8 cellular contexts compared by ENCODE assay signal in genomic region chr1:155744711-155745283, GRCh38. TPM values are rescaled to one million over a fixed set of nuclear protein-coding genes. Genes with fewer than 3 reads are reported as not detected.
A peak's percentile ranks its signal among the peaks of the same experiment; 100 is the strongest.
DNase-seq lines count a peak whose midpoint lies in the region; ATAC-seq and TF ChIP-seq lines count a peak whose summit lies in the region.

No MANE protein-coding gene starts in this region.

- ATAC-seq in Right ventricle myocardium superior (ENCODE audit: poor library complexity) (no peak), body of pancreas (no peak)

- H3K27ac ChIP-seq in cardiac muscle cell, result no peak overlapping the region
- peak overlapping the region; percentile 21 to 81 (median 58) for H3K27ac ChIP-seq in body of pancreas
- H3K27ac ChIP-seq in urinary bladder (ENCODE audit: low read depth), result no peak overlapping the region

- TF ChIP-seq CTCF in cardiac muscle cell (IDR thresholded peaks at IDR 0.05; ENCODE audit: low read depth, low read length), result no peak
- TF ChIP-seq CTCF in body of pancreas (IDR thresholded peaks at IDR 0.05), result no peak

- intact Hi-C loops in Right ventricle myocardium superior (cut with DNase I) (no loop called here), body of pancreas (cut with DNase I) (no loop called here)

- H3K27me3 ChIP-seq in cardiac muscle cell (no peaks in the 10 kb centered on the region), body of pancreas (no peaks in the 10 kb centered on the region)

- TF ChIP-seq POLR2A in body of pancreas (IDR thresholded peaks at IDR 0.05), result no peak

- H3K4me3 ChIP-seq in cardiac muscle cell, result peak overlapping the region; percentile 66
- peak overlapping the region in 1 of 2 donors; percentile 20 for H3K4me3 ChIP-seq in body of pancreas
- peak overlapping the region; percentile 55 for H3K4me3 ChIP-seq in urinary bladder (ENCODE audit: low read depth, low read length)

- DNase-seq in cardiac muscle cell (ENCODE audit: low read depth in 1 of 2, low spot score in 1 of 2) (no peak), Right ventricle myocardium superior (no peak), body of pancreas (no peak), mesenteric fat pad (ENCODE audit: low spot score) (peak; percentile 18), islet precursor cell (no peak), NCI-H524 treated with DMSO at 0.1 percent for 48 hours (lab: John Stamatoyannopoulos, UW) (no peak), midbrain (lab: John Stamatoyannopoulos, UW) (no peak)

- H3K9me3 ChIP-seq in cardiac muscle cell (ENCODE audit: low read depth) (no peaks in the 10 kb centered on the region), body of pancreas (no peaks in the 10 kb centered on the region)

- 55 to 60% methylated on average over 9 of the region's 9 CpGs for WGBS in body of pancreas, 2 donors
- WGBS in urinary bladder, result 73% methylated on average over 9 of the region's 9 CpGs

- peaks cover 3% of the 10 kb centered on the region for H3K36me3 ChIP-seq in cardiac muscle cell
- no peaks in the 10 kb centered on the region for H3K36me3 ChIP-seq in body of pancreas (replicated peaks in 1 of 2; ENCODE audit: insufficient read depth in 1 of 2, low read depth in 2 of 2)
- no peaks in the 10 kb centered on the region for H3K36me3 ChIP-seq in urinary bladder (ENCODE audit: insufficient read depth)

- H3K4me1 ChIP-seq in cardiac muscle cell (ENCODE audit: low read depth) (no peaks in the 10 kb centered on the region), body of pancreas (peaks cover 6% of the 10 kb centered on the region), urinary bladder (ENCODE audit: insufficient read depth) (no peaks in the 10 kb centered on the region)

RNA-seq across cellular contexts. Expression of gene DAP3, which starts 55.9 kb away (rescaled TPM):
- 91.2 and 104 TPM in 2 replicates for total RNA-seq in cardiac muscle cell
- polyA plus RNA-seq in cardiac muscle cell, result 116 and 120 TPM in 2 replicates
- total RNA-seq in Right ventricle myocardium superior, result 113 TPM
- 100 to 1,000 TPM in 1 of 2 donors, 10 to 100 TPM in 1; 71.9 to 110 TPM for total RNA-seq in body of pancreas
- total RNA-seq in mesenteric fat pad, result 94.6 TPM
- 57.3 TPM for total RNA-seq in urinary bladder
- polyA plus RNA-seq in urinary bladder, result 72.0 TPM

RNA-seq across cellular contexts. Expression of gene YY1AP1, which starts 56.2 kb away (rescaled TPM):
- 33.6 and 44.7 TPM in 2 replicates for total RNA-seq in cardiac muscle cell
- 42.0 and 43.3 TPM in 2 replicates for polyA plus RNA-seq in cardiac muscle cell
- total RNA-seq in Right ventricle myocardium superior, result 59.9 TPM
- total RNA-seq in body of pancreas, result 10 to 100 TPM; 40.5 to 90.6 TPM
- 62.5 TPM for total RNA-seq in mesenteric fat pad
- 166 TPM for total RNA-seq in urinary bladder
- polyA plus RNA-seq in urinary bladder, result 56.5 TPM

Comparison
In these comparisons a context has a peak if more than half of its experiments do, and no peak if none do; other contexts are left out.
1. H3K27ac ChIP-seq: peak in body of pancreas (4 of 4); none in cardiac muscle cell (single experiment) and urinary bladder (single experiment).